ENCODE assay signal across 17 cellular contexts in the genomic region with DNA sequence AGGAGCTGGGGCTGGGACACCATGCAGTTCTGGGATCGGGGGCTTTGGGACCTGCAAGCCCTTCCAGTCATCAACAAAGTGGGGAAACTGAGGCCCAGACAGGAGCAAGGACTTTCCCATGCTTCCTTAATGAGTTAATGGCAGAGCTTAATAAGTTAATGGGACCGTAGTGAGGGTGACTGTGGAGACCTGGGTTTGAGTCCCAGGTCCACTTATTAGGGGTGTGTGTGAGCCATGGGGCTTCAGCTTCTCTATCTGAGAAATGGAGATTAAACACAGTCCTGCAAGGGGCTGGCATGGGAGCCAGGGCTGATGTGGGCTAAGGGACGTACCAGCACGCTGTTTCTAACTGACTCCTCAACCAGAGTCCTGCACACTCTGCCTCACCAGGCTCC. TPM values are rescaled to one million over a fixed set of nuclear protein-coding genes. Genes with fewer than 3 reads are reported as not detected.
"Had no signal": no experiment of that assay in that cellular context is flagged by ENCODE, and none has a peak within 500 bp of the region (broad histone marks: within the 10 kb centered on the region; RNA-seq: fewer than 3 reads in every experiment).

No MANE protein-coding gene starts in this region.

- H3K27ac Mint-ChIP-seq: memory B cell; natural killer cell treated with Interleukin-12 subunit alpha and Interleukin-12 subunit beta and Interleukin-15 and Interleukin-18, amount 100 ng/mL, for 72 hours had no signal

- H3K36me3 Mint-ChIP-seq: memory B cell; natural killer cell treated with Interleukin-12 subunit alpha and Interleukin-12 subunit beta and Interleukin-15 and Interleukin-18, amount 100 ng/mL, for 72 hours had no signal

- DNase-seq: erythroblast; islet precursor cell; lower lobe of right lung; midbrain; posterior cingulate gyrus; small intestine; stimulated activated CD4-positive, alpha-beta T cell treated with anti-CD3 and anti-CD28 coated beads, Interleukin-12 subunit alpha, Interleukin-12 subunit beta, amount 100 ng/mL, for 4 hours; stimulated activated naive CD8-positive, alpha-beta T cell treated with anti-CD3 and anti-CD28 coated beads, Interleukin-15, Interleukin-2, amounts not matched to agents 100 U/mL and 50 U/mL, for 24 hours; thyroid gland; upper lobe of left lung; uterus had no signal

- H3K9me3 Mint-ChIP-seq: central memory CD8-positive, alpha-beta T cell; memory B cell; natural killer cell treated with Interleukin-12 subunit alpha and Interleukin-12 subunit beta and Interleukin-15 and Interleukin-18, amount 100 ng/mL, for 72 hours had no signal

- H3K4me3 Mint-ChIP-seq: central memory CD8-positive, alpha-beta T cell; memory B cell; natural killer cell treated with Interleukin-12 subunit alpha and Interleukin-12 subunit beta and Interleukin-15 and Interleukin-18, amount 100 ng/mL, for 72 hours had no signal

- H3K4me1 Mint-ChIP-seq: central memory CD8-positive, alpha-beta T cell; memory B cell had no signal

- H3K4me3 ChIP-seq: lower lobe of right lung, suprapubic skin, thyroid gland, upper lobe of left lung, uterus had no signal

- H3K4me1 ChIP-seq: lower lobe of right lung, suprapubic skin, thyroid gland, upper lobe of left lung, uterus had no signal

- H3K36me3 ChIP-seq: lower lobe of right lung, suprapubic skin, thyroid gland, upper lobe of left lung, uterus had no signal

- H3K9me3 ChIP-seq: lower lobe of right lung, suprapubic skin, thyroid gland, upper lobe of left lung, uterus had no signal

- ATAC-seq: left lobe of liver; natural killer cell treated with Interleukin-12 subunit alpha and Interleukin-12 subunit beta and Interleukin-15 and Interleukin-18, amount 100 ng/mL, for 72 hours; stimulated activated naive CD8-positive, alpha-beta T cell treated with anti-CD3 and anti-CD28 coated beads, Interleukin-15, Interleukin-2, amounts not matched to agents 100 U/mL and 50 U/mL, for 24 hours had no signal

- H3K27me3 ChIP-seq: suprapubic skin, thyroid gland, upper lobe of left lung, uterus had no signal

- H3K27ac ChIP-seq: lower lobe of right lung, suprapubic skin, thyroid gland, upper lobe of left lung, uterus had no signal

RNA-seq across cellular contexts. Expression of a gene that starts 41.7 kb away (rescaled TPM):
- total RNA-seq: endothelial cell of umbilical vein had no signal
- polyA plus RNA-seq: endothelial cell of umbilical vein had no signal
